1 cellular context compared by ENCODE assay signal in genomic region chr4:174283507-174284180, GRCh38.
A peak's percentile ranks its signal among the peaks of the same experiment; 100 is the strongest.
TF ChIP-seq lines count a peak whose summit lies in the region.

A gene with protein sequence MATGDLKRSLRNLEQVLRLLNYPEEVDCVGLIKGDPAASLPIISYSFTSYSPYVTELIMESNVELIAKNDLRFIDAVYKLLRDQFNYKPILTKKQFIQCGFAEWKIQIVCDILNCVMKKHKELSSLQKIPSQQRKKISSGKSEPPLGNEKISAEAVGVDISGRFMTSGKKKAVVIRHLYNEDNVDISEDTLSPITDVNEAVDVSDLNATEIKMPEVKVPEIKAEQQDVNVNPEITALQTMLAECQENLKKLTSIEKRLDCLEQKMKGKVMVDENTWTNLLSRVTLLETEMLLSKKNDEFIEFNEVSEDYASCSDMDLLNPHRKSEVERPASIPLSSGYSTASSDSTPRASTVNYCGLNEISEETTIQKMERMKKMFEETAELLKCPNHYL (plus strand): TSS chr4:174283911. CDS start chr4:174299122, 15,211 bp downstream.
TSS of gene FBXO8 (minus strand) at chr4:174283667. CDS start at chr4:174263092, 20,575 bp downstream.

TF ChIP-seq in HepG2, 621 proteins besides CTCF, POLR2A, EP300 and RAD21 (continued from another document and continues in another):
- TF ChIP-seq ZNF704 (CRISPR knock-in tag; IDR thresholded peaks at IDR 0.05; ENCODE audit: borderline replicate concordance) (peak; percentile 79; the same call in 1 of the 2 replicates), CBFB (CRISPR knock-in tag; IDR thresholded peaks at IDR 0.05) (peak; percentile 69), NCOA5 (CRISPR knock-in tag; IDR thresholded peaks at IDR 0.05) (no peak), ZSCAN20 (CRISPR knock-in tag; IDR thresholded peaks at IDR 0.05; ENCODE audit: borderline replicate concordance) (0 out of 2 replicates have a peak, but pooled peaks have one; percentile 53), ZNF572 (CRISPR knock-in tag; IDR thresholded peaks at IDR 0.05) (0 out of 2 replicates have a peak, but pooled peaks have one; percentile 44), MZF1 (CRISPR knock-in tag; IDR thresholded peaks at IDR 0.05; ENCODE audit: borderline replicate concordance) (no peak), KAT7 (CRISPR knock-in tag; IDR thresholded peaks at IDR 0.05; ENCODE audit: borderline replicate concordance) (peak; percentile 57; the same call in 1 of the 2 replicates), ZNF574 (CRISPR knock-in tag; IDR thresholded peaks at IDR 0.05) (peak; percentile 91), RFX3 (CRISPR knock-in tag; IDR thresholded peaks at IDR 0.05) (no peak), ZNF343 (CRISPR knock-in tag; IDR thresholded peaks at IDR 0.05) (0 out of 2 replicates have a peak, but pooled peaks have one; percentile 58), JUNB (CRISPR knock-in tag; IDR thresholded peaks at IDR 0.05; ENCODE audit: borderline replicate concordance) (peak; percentile 44; the same call in 1 of the 2 replicates), RNF2 (conservative IDR thresholded peaks at IDR 0.05; ENCODE audit: low read depth) (no peak), ZNF503 (CRISPR knock-in tag; IDR thresholded peaks at IDR 0.05) (peak; percentile 54), IRF2 (CRISPR knock-in tag; IDR thresholded peaks at IDR 0.05) (peak; percentile 54; the same call in 1 of the 2 replicates), HIVEP1 (CRISPR knock-in tag; IDR thresholded peaks at IDR 0.05) (peak; percentile 78), ZBTB46 (CRISPR knock-in tag; IDR thresholded peaks at IDR 0.05; ENCODE audit: borderline replicate concordance) (0 out of 2 replicates have a peak, but pooled peaks have one; percentile 56), SIN3A (IDR thresholded peaks at IDR 0.05; ENCODE audit: borderline replicate concordance, low read depth, low read length) (peak; percentile 83; the same call in 1 of the 2 replicates), MAFG (CRISPR knock-in tag; IDR thresholded peaks at IDR 0.05) (no peak; the same call in 1 of the 2 replicates), ZHX2 (IDR thresholded peaks at IDR 0.05; ENCODE audit: low read depth) (peak; percentile 78; the same call in 1 of the 2 replicates), ZHX2 (CRISPR knock-in tag; IDR thresholded peaks at IDR 0.05; ENCODE audit: borderline replicate concordance) (no peak), HBP1 (CRISPR knock-in tag; IDR thresholded peaks at IDR 0.05; ENCODE audit: low read depth) (no peak)
- TF ChIP-seq, protein P1, sequence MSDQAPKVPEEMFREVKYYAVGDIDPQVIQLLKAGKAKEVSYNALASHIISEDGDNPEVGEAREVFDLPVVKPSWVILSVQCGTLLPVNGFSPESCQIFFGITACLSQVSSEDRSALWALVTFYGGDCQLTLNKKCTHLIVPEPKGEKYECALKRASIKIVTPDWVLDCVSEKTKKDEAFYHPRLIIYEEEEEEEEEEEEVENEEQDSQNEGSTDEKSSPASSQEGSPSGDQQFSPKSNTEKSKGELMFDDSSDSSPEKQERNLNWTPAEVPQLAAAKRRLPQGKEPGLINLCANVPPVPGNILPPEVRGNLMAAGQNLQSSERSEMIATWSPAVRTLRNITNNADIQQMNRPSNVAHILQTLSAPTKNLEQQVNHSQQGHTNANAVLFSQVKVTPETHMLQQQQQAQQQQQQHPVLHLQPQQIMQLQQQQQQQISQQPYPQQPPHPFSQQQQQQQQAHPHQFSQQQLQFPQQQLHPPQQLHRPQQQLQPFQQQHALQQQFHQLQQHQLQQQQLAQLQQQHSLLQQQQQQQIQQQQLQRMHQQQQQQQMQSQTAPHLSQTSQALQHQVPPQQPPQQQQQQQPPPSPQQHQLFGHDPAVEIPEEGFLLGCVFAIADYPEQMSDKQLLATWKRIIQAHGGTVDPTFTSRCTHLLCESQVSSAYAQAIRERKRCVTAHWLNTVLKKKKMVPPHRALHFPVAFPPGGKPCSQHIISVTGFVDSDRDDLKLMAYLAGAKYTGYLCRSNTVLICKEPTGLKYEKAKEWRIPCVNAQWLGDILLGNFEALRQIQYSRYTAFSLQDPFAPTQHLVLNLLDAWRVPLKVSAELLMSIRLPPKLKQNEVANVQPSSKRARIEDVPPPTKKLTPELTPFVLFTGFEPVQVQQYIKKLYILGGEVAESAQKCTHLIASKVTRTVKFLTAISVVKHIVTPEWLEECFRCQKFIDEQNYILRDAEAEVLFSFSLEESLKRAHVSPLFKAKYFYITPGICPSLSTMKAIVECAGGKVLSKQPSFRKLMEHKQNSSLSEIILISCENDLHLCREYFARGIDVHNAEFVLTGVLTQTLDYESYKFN (CRISPR knock-in tag; conservative IDR thresholded peaks at IDR 0.05) = 0 out of 2 replicates have a peak, but pooled peaks have one; percentile 32
- TF ChIP-seq, protein P2, sequence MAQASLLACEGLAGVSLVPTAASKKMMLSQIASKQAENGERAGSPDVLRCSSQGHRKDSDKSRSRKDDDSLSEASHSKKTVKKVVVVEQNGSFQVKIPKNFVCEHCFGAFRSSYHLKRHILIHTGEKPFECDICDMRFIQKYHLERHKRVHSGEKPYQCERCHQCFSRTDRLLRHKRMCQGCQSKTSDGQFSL (CRISPR knock-in tag; IDR thresholded peaks at IDR 0.05) = no peak
- TF ChIP-seq, protein P3, sequence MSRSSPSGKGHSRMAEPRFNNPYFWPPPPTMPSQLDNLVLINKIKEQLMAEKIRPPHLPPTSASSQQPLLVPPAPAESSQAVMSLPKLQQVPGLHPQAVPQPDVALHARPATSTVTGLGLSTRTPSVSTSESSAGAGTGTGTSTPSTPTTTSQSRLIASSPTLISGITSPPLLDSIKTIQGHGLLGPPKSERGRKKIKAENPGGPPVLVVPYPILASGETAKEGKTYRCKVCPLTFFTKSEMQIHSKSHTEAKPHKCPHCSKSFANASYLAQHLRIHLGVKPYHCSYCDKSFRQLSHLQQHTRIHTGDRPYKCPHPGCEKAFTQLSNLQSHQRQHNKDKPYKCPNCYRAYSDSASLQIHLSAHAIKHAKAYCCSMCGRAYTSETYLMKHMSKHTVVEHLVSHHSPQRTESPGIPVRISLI (CRISPR knock-in tag; IDR thresholded peaks at IDR 0.05; ENCODE audit: borderline replicate concordance) = 0 out of 2 replicates have a peak, but pooled peaks have one; percentile 21
- TF ChIP-seq, protein P4, sequence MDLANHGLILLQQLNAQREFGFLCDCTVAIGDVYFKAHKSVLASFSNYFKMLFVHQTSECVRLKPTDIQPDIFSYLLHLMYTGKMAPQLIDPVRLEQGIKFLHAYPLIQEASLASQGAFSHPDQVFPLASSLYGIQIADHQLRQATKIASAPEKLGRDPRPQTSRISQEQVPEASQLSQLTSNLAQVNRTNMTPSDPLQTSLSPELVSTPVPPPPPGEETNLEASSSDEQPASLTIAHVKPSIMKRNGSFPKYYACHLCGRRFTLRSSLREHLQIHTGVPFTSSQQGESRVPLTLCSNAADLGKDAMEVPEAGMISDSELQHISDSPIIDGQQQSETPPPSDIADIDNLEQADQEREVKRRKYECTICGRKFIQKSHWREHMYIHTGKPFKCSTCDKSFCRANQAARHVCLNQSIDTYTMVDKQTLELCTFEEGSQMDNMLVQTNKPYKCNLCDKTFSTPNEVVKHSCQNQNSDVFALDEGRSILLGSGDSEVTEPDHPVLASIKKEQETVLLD (CRISPR knock-in tag; IDR thresholded peaks at IDR 0.05; ENCODE audit: low read depth) = no peak
